ENCODE assay signal across 15 cellular contexts in the genomic region with DNA sequence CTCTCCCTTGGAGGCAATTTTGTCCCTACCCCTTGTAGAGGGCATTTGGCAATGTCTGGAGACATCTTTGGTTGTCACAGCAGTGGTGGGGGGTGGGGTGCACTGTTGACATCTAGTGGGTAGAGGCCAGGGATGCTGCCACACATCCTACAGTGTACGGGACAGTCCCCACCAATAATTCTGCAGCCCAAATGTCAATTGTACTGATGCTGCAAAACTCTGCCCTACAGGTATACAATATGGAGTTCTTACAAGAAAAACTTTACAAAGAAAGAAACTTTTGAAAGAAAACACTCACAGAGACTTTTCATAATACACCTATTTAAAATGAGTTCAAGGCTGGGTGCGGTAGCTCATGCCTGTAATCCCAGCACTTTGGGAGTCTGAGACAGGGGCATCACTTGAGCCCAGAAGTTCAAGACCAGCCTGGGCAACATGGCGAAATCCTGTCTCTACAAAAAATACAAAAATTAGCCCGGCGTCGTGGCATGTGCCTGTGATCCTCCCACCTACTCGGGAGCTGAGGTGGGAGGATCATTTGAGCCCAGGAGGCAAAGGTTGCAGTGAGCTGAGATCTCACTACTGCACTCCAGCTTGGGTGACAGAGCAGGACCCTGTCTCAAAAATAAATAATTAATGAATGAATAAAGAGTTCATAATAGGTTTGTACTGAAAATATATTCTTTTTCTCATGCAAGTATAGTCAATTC. TPM values are rescaled to one million over a fixed set of nuclear protein-coding genes. Genes with fewer than 3 reads are reported as not detected.
DNase-seq lines count a peak whose midpoint lies in the region; ATAC-seq and TF ChIP-seq lines count a peak whose summit lies in the region.
"Had no signal": no experiment of that assay in that cellular context is flagged by ENCODE, and none has a peak within 500 bp of the region (broad histone marks: within the 10 kb centered on the region; RNA-seq: fewer than 3 reads in every experiment).

No MANE protein-coding gene starts in this region.

- H3K27ac ChIP-seq in neuronal stem cell (replicated peaks; ENCODE audit: low read length) (no peak overlapping the region), aorta (ENCODE audit: low read depth in 1 of 2, low read length in 2 of 2) (no peak overlapping the region)
- H3K27ac ChIP-seq: Peyer's patch had no signal

- H2BK5ac ChIP-seq in neuronal stem cell (ENCODE audit: low read length): no peak overlapping the region

- no peak overlapping the region for H3K18ac ChIP-seq in neuronal stem cell (ENCODE audit: low read length)

- no peak overlapping the region for H3K4me2 ChIP-seq in neuronal stem cell (ENCODE audit: insufficient read depth, low read length, poor library complexity, severe bottlenecking)

- no peak overlapping the region for H4K8ac ChIP-seq in neuronal stem cell (ENCODE audit: low read depth, low read length)

- TF ChIP-seq CTCF in Calu3 (IDR thresholded peaks at IDR 0.05; ENCODE audit: unreplicated experiment) (no peak), mesothelial cell of epicardium (IDR thresholded peaks at IDR 0.05; ENCODE audit: unreplicated experiment) (no peak)

- H3K4me1 Mint-ChIP-seq in Calu3 (ENCODE audit: low read depth, unreplicated experiment): peaks cover 12% of the 10 kb centered on the region
- H3K4me1 Mint-ChIP-seq in mesothelial cell of epicardium: peaks cover 9% of the 10 kb centered on the region

- ATAC-seq in left lobe of liver (peak; percentile 42), aorta (ENCODE audit: low FRiP score) (peak; percentile 27)

- H3K4ac ChIP-seq in neuronal stem cell (ENCODE audit: low read length): no peak overlapping the region

- intact Hi-C loops in Calu3 (cut with micrococcal nuclease; ENCODE audit: unreplicated experiment) (loop anchor here (5.0 to 10.0 kb wide), 3 partner anchors 54 to 396 kb away; no protein-coding TSS in a partner anchor), aorta (cut with DNase I) (loop anchor here (2.0 to 5.0 kb wide), 3 partner anchors 56 to 391 kb away; no protein-coding TSS in a partner anchor)

- no TSS peak for BruUV-seq in Calu3 (replicated peaks; lab: Mats Ljungman, UMichigan)

- peaks cover 16% of the 10 kb centered on the region for H3K36me3 Mint-ChIP-seq in Calu3 (ENCODE audit: insufficient read depth, unreplicated experiment)
- H3K36me3 Mint-ChIP-seq in mesothelial cell of epicardium: peaks cover 2% of the 10 kb centered on the region
- H3K36me3 Mint-ChIP-seq: CD4-positive, CD25-positive, alpha-beta regulatory T cell had no signal

- H4K91ac ChIP-seq in neuronal stem cell (ENCODE audit: low read depth, low read length, poor library complexity): no peak overlapping the region

- H3K27me3 Mint-ChIP-seq in Calu3 (ENCODE audit: unreplicated experiment) (no peaks in the 10 kb centered on the region), mesothelial cell of epicardium (ENCODE audit: low read depth) (peaks cover 17% of the 10 kb centered on the region)

- H3K79me1 ChIP-seq in neuronal stem cell (ENCODE audit: low read depth, low read length): no peaks in the 10 kb centered on the region

- no peaks in the 10 kb centered on the region for H3K36me3 ChIP-seq in neuronal stem cell (replicated peaks in 1 of 2; ENCODE audit: control insufficient read depth in 2 of 2, insufficient read depth in 2 of 2, low read length in 2 of 2)
- peaks cover 1 to 6% of the 10 kb centered on the region in 2 donors for H3K36me3 ChIP-seq in aorta (ENCODE audit: control insufficient read depth in 1 of 2, insufficient read depth in 2 of 2, low read length in 1 of 2)
- H3K36me3 ChIP-seq: HAP-1 had no signal

- H3K4me3 ChIP-seq in neuronal stem cell (ENCODE audit: low read length in 2 of 2) (no peak overlapping the region), aorta (ENCODE audit: low read length in 2 of 2) (no peak overlapping the region)
- H3K4me3 ChIP-seq: HAP-1, Peyer's patch had no signal

- H2BK15ac ChIP-seq in neuronal stem cell (ENCODE audit: low read length): no peak overlapping the region

- H3K4me1 ChIP-seq in neuronal stem cell (ENCODE audit: control insufficient read depth in 2 of 2, insufficient read depth in 1 of 2, low read depth in 1 of 2, low read length in 2 of 2) (no peaks in the 10 kb centered on the region), aorta (ENCODE audit: control insufficient read depth in 1 of 2, insufficient read depth in 2 of 2, low read length in 2 of 2) (peaks cover 0 to under 1% of the 10 kb centered on the region in 2 donors)
- H3K4me1 ChIP-seq: HAP-1, Peyer's patch had no signal

- no peak overlapping the region for H2BK12ac ChIP-seq in neuronal stem cell (ENCODE audit: low read length)

- no peak overlapping the region for H3K9ac ChIP-seq in neuronal stem cell (ENCODE audit: low read depth, low read length, poor library complexity)

- H3K27me3 ChIP-seq in neuronal stem cell (ENCODE audit: control insufficient read depth in 3 of 3, insufficient read depth in 3 of 3, low read depth in 1 of 3, low read length in 3 of 3) (no peaks in the 10 kb centered on the region), aorta (ENCODE audit: control insufficient read depth in 1 of 2, insufficient read depth in 2 of 2, low read length in 1 of 2) (no peaks in the 10 kb centered on the region)
- H3K27me3 ChIP-seq: Peyer's patch had no signal

- WGBS in neuronal stem cell (ENCODE audit: extremely low coverage in 2 of 2, insufficient read length in 2 of 2, insufficient replicate concordance in 1 of 2), 2 donors: no CpG with 5 or more reads among the region's 7 CpGs
- WGBS in aorta, 2 donors: 83% methylated on average over 7 of the region's 7 CpGs

- CTCF ChIA-PET in Calu3 (lab: Charles Lee): interaction anchor here (0.6 to 2.2 kb wide), 4 partner anchors 206 to 250 kb away, joined by 3 to 10 read pairs (median 7); no protein-coding TSS in a partner anchor

- H3K23ac ChIP-seq in neuronal stem cell (ENCODE audit: low read depth, low read length, poor library complexity): no peak overlapping the region

- peak overlapping the region; percentile 82 for H3K14ac ChIP-seq in neuronal stem cell (ENCODE audit: low read length)

- no peak overlapping the region for H2AK5ac ChIP-seq in neuronal stem cell (ENCODE audit: low read depth, low read length)

- H2AFZ ChIP-seq in neuronal stem cell (ENCODE audit: low read length): no peak overlapping the region

- H3K9me3 ChIP-seq in neuronal stem cell (replicated peaks in 1 of 2; ENCODE audit: control insufficient read depth in 2 of 2, insufficient read depth in 1 of 2, low read depth in 1 of 2, low read length in 2 of 2) (no peaks in the 10 kb centered on the region), aorta (ENCODE audit: control insufficient read depth, low read length) (no peaks in the 10 kb centered on the region)
- H3K9me3 ChIP-seq: HAP-1, Peyer's patch had no signal

- no peak for DNase-seq in Calu3
- peak; percentile 68 for DNase-seq in left lobe of liver (ENCODE audit: low spot score)
- no peak for DNase-seq in neuronal stem cell (ENCODE audit: low spot score)
- no peak for DNase-seq in aorta
- DNase-seq in mesothelial cell of epicardium (ENCODE audit: low spot score in 2 of 2, unreplicated experiment in 2 of 2): no peak
- DNase-seq in T-helper 9 cell: no peak
- no peak for DNase-seq in HK-2 (ENCODE audit: unreplicated experiment)
- DNase-seq: GOT3, NCI-H1417 treated with DMSO at 0.1 percent for 48 hours, NCI-H2081, SW 1271 had no signal

- no peak overlapping the region for H2BK120ac ChIP-seq in neuronal stem cell (ENCODE audit: low read depth, low read length)

- H3K4me3 Mint-ChIP-seq in Calu3 (ENCODE audit: low read depth, unreplicated experiment): no peak overlapping the region
- no peak overlapping the region for H3K4me3 Mint-ChIP-seq in mesothelial cell of epicardium
- H3K4me3 Mint-ChIP-seq: CD4-positive, CD25-positive, alpha-beta regulatory T cell; HFFc6 had no signal

- no peaks in the 10 kb centered on the region for H3K9me3 Mint-ChIP-seq in Calu3 (ENCODE audit: low read depth, unreplicated experiment)
- H3K9me3 Mint-ChIP-seq in mesothelial cell of epicardium: no peaks in the 10 kb centered on the region
- H3K9me3 Mint-ChIP-seq: HFFc6 had no signal

- peak overlapping the region; percentile 58 for H3K27ac Mint-ChIP-seq in Calu3 (ENCODE audit: unreplicated experiment)
- H3K27ac Mint-ChIP-seq in mesothelial cell of epicardium: no peak overlapping the region
- H3K27ac Mint-ChIP-seq: CD4-positive, CD25-positive, alpha-beta regulatory T cell had no signal

RNA-seq across cellular contexts. Expression of a gene that starts 59.4 kb away (rescaled TPM):
- total RNA-seq in Calu3 (2022): 65.9 and 73.9 TPM in 2 replicates
- total RNA-seq in left lobe of liver: 86.6 TPM
- polyA plus RNA-seq in neuronal stem cell (2013, experiment 1 of 2): 22.1 TPM
- 23.3 TPM for polyA plus RNA-seq in neuronal stem cell (2013, experiment 2 of 2)
- total RNA-seq in aorta: 100 to 1,000 TPM; 133 to 143 TPM
- 10 to 100 TPM; 18.9 to 52.6 TPM for polyA plus RNA-seq in aorta
- 50.7 to 53.8 TPM (median 51.0 TPM) in 3 replicates for total RNA-seq in mesothelial cell of epicardium
- total RNA-seq: CD4-positive, CD25-positive, alpha-beta regulatory T cell had no signal
- polyA plus RNA-seq: CD4-positive, CD25-positive, alpha-beta regulatory T cell had no signal
